ENCODE assay signal across 23 cellular contexts in genomic region chr7:16940777-16941176, GRCh38. TPM values are rescaled to one million over a fixed set of nuclear protein-coding genes. Genes with fewer than 3 reads are reported as not detected.
"Had no signal": no experiment of that assay in that cellular context is flagged by ENCODE, and none has a peak within 500 bp of the region (broad histone marks: within the 10 kb centered on the region; RNA-seq: fewer than 3 reads in every experiment).

No MANE protein-coding gene starts in this region.

- H3K4me1 Mint-ChIP-seq: stimulated activated memory B cell treated with anti-CD40 and anti-IgM and Interleukin-4, amounts not matched to agents 10 μg/mL and 1 μg/mL and 100 μg/mL, for 72 hours had no signal

- H3K27ac Mint-ChIP-seq: activated T-helper 2 cell treated with anti-CD3 and anti-CD28 coated beads, Interferon-gamma antibody, Interleukin-2, Interleukin-4, amounts not matched to agents 10 μg/mL and 5 μg/mL and 100 μg/mL, durations not matched to agents 14 hours and 24 hours and 36 hours; stimulated activated memory B cell treated with anti-CD40 and anti-IgM and Interleukin-4, amounts not matched to agents 10 μg/mL and 1 μg/mL and 100 μg/mL, for 72 hours; T-helper 17 cell had no signal

- H3K27ac ChIP-seq: dorsolateral prefrontal cortex, hepatocyte, neutrophil, thyroid gland had no signal

- H3K27me3 Mint-ChIP-seq: stimulated activated memory B cell treated with anti-CD40 and anti-IgM and Interleukin-4, amounts not matched to agents 10 μg/mL and 1 μg/mL and 100 μg/mL, for 72 hours; T-helper 17 cell had no signal

- H2AFZ ChIP-seq: hepatocyte had no signal

- H3K4me3 ChIP-seq: dorsolateral prefrontal cortex, hepatocyte, mucosa of descending colon, thyroid gland had no signal

- H3K79me2 ChIP-seq: hepatocyte had no signal

- ATAC-seq: activated CD4-positive, CD25-positive, alpha-beta regulatory T cell treated with anti-CD3 and anti-CD28 coated beads, Interleukin-2, amount 50 U/mL, for 24 hours; esophagus mucosa; left lobe of liver; mucosa of descending colon; naive thymus-derived CD4-positive, alpha-beta T cell; stimulated activated memory B cell treated with anti-CD40 and anti-IgM and Interleukin-4, amounts not matched to agents 10 μg/mL and 1 μg/mL and 100 μg/mL, for 72 hours; T-helper 17 cell had no signal

- H3K36me3 ChIP-seq: neutrophil, thyroid gland had no signal

- H3K27me3 ChIP-seq: dorsolateral prefrontal cortex, hepatocyte, neutrophil, thyroid gland had no signal

- H3K9me3 ChIP-seq: neutrophil, thyroid gland had no signal

- H3K4me3 Mint-ChIP-seq: naive thymus-derived CD4-positive, alpha-beta T cell; stimulated activated memory B cell treated with anti-CD40 and anti-IgM and Interleukin-4, amounts not matched to agents 10 μg/mL and 1 μg/mL and 100 μg/mL, for 72 hours; T-helper 17 cell had no signal

- H3K4me2 ChIP-seq: hepatocyte had no signal

- FAIRE-seq: astrocyte, TTC549, urothelium cell line had no signal

- DNase-seq: activated CD4-positive, alpha-beta T cell treated with anti-CD3 and anti-CD28 coated beads, Interleukin-2, amount 50 U/mL, for 48 hours; activated naive CD4-positive, alpha-beta T cell treated with anti-CD3 and anti-CD28 coated beads, Interleukin-2, amount 50 U/mL, for 16 hours; activated T-cell treated with anti-CD3 and anti-CD28 coated beads, Interleukin-2, amount 50 U/mL, for 1 hour; dorsolateral prefrontal cortex; islet precursor cell; mammary epithelial cell; mucosa of descending colon; naive thymus-derived CD4-positive, alpha-beta T cell; stimulated activated CD4-positive, alpha-beta T cell treated with anti-CD3 and anti-CD28 coated beads, Interleukin-2, amount 100 ng/mL, for 48 hours; T-helper 17 cell; thyroid gland had no signal

- H3K9me3 Mint-ChIP-seq: activated T-helper 2 cell treated with anti-CD3 and anti-CD28 coated beads, Interferon-gamma antibody, Interleukin-2, Interleukin-4, amounts not matched to agents 10 μg/mL and 5 μg/mL and 100 μg/mL, durations not matched to agents 14 hours and 24 hours and 36 hours; stimulated activated memory B cell treated with anti-CD40 and anti-IgM and Interleukin-4, amounts not matched to agents 10 μg/mL and 1 μg/mL and 100 μg/mL, for 72 hours had no signal

- H3K36me3 Mint-ChIP-seq: naive thymus-derived CD4-positive, alpha-beta T cell; stimulated activated memory B cell treated with anti-CD40 and anti-IgM and Interleukin-4, amounts not matched to agents 10 μg/mL and 1 μg/mL and 100 μg/mL, for 72 hours had no signal

RNA-seq across cellular contexts. Expression of gene AGR3, which starts 59.0 kb away (rescaled TPM):
- total RNA-seq: activated T-helper 2 cell treated with anti-CD3 and anti-CD28 coated beads, Interferon-gamma antibody, Interleukin-2, Interleukin-4, amounts not matched to agents 10 μg/mL and 5 μg/mL and 100 μg/mL, durations not matched to agents 14 hours and 24 hours and 36 hours; astrocyte; chondrocyte; dorsolateral prefrontal cortex; esophagus mucosa; glomerular endothelial cell; mammary epithelial cell; naive thymus-derived CD4-positive, alpha-beta T cell; T-helper 17 cell had no signal
- polyA plus RNA-seq: mammary epithelial cell; naive thymus-derived CD4-positive, alpha-beta T cell had no signal
